22 cellular contexts compared by ENCODE assay signal in genomic region chr3:188801393-188801792, GRCh38.
DNase-seq lines count a peak whose midpoint lies in the region; ATAC-seq and TF ChIP-seq lines count a peak whose summit lies in the region.
"Had no signal": no experiment of that assay in that cellular context is flagged by ENCODE, and none has a peak within 500 bp of the region (broad histone marks: within the 10 kb centered on the region; RNA-seq: fewer than 3 reads in every experiment).

No MANE protein-coding gene starts in this region.

- H3K27ac ChIP-seq in psoas muscle (no peak overlapping the region), SK-N-SH (ENCODE audit: low read depth in 2 of 2, low read length in 1 of 2) (no peak overlapping the region)
- H3K27ac ChIP-seq: A549; BLaER1 treated with 17β-estradiol and CSF1 and Interleukin-3, amounts not matched to agents 10 nM and 100 nM had no signal

- no peaks in the 10 kb centered on the region for H4K20me1 ChIP-seq in SK-N-SH (ENCODE audit: insufficient read depth)
- H4K20me1 ChIP-seq: BLaER1 treated with 17β-estradiol and CSF1 and Interleukin-3, amounts not matched to agents 10 nM and 100 nM had no signal

- no peak for TF ChIP-seq RAD21 in SK-N-SH (IDR thresholded peaks at IDR 0.05; ENCODE audit: low read length)

- CTCF ChIA-PET in SK-N-SH (lab: Yijun Ruan, JAX) = no interaction called here

- no peak overlapping the region for H3K4me2 ChIP-seq in SK-N-SH
- H3K4me2 ChIP-seq: A549; BLaER1 treated with 17β-estradiol and CSF1 and Interleukin-3, amounts not matched to agents 10 nM and 100 nM had no signal

- peaks cover 2% of the 10 kb centered on the region; the same call in 1 of the 2 replicates for H3K27me3 Mint-ChIP-seq in HFFc6 (ENCODE audit: insufficient read depth)
- H3K27me3 Mint-ChIP-seq: CD4-positive, alpha-beta T cell; CD8-positive, alpha-beta memory T cell had no signal

- no peak for DNase-seq in Right ventricle myocardium superior
- DNase-seq in Right ventricle myocardium inferior (ENCODE audit: missing footprints) = no peak
- peak; percentile 34 for DNase-seq in EH (ENCODE audit: low read depth)
- peak; percentile 35 for DNase-seq in HFFc6
- no peak for DNase-seq in psoas muscle
- DNase-seq in SK-N-SH = no peak
- no peak for DNase-seq in nucleus accumbens (lab: John Stamatoyannopoulos, UW)
- DNase-seq: 8988T; ACHN; AML-193; BE2C; CD4-positive, alpha-beta T cell; CD8-positive, alpha-beta memory T cell; DMS 273 treated with DMSO at 0.1 percent for 48 hours; DMS79; GF-D8; GOT3 had no signal

- no peak overlapping the region for H3K9ac ChIP-seq in SK-N-SH
- H3K9ac ChIP-seq: BLaER1 treated with 17β-estradiol and CSF1 and Interleukin-3, amounts not matched to agents 10 nM and 100 nM had no signal

- H3K36me3 Mint-ChIP-seq in HFFc6 (ENCODE audit: low read depth) = peaks cover 20% of the 10 kb centered on the region

- no peak overlapping the region for H2AFZ ChIP-seq in SK-N-SH (ENCODE audit: low read depth)

- peaks cover 20% of the 10 kb centered on the region; the same call in 1 of the 2 replicates for H3K79me2 ChIP-seq in SK-N-SH (ENCODE audit: insufficient read depth)

- TF ChIP-seq CTCF in HFFc6 (IDR thresholded peaks at IDR 0.05) (no peak), psoas muscle (IDR thresholded peaks at IDR 0.05) (no peak), SK-N-SH (IDR thresholded peaks at IDR 0.05) (no peak)

- peaks cover 49% of the 10 kb centered on the region for H3K4me1 Mint-ChIP-seq in HFFc6 (ENCODE audit: low read depth)

- POLR2A ChIA-PET in SK-N-SH (lab: Yijun Ruan, JAX) = no interaction called here

- WGBS in psoas muscle, 3 donors = 77 to 83% (median 80%) methylated on average over 4 of the region's 4 CpGs
- 79% methylated on average over 4 of the region's 4 CpGs for WGBS in SK-N-SH (ENCODE audit: low lambda C conversion rate)

- TF ChIP-seq EP300 in SK-N-SH (IDR thresholded peaks at IDR 0.05; ENCODE audit: borderline replicate concordance in 1 of 2, low read depth in 1 of 2, low read length in 1 of 2) = no peak

- peaks cover 40% of the 10 kb centered on the region for H3F3A ChIP-seq in SK-N-SH (replicated peaks; ENCODE audit: insufficient read depth)

- H3K9me3 ChIP-seq in psoas muscle (peaks cover under 1% of the 10 kb centered on the region), SK-N-SH (peaks cover 11% of the 10 kb centered on the region)
- H3K9me3 ChIP-seq: A549, BE2C, HAP-1 had no signal

- H3K27me3 ChIP-seq in psoas muscle (ENCODE audit: insufficient read depth in 3 of 3, low read length in 2 of 3) (no peaks in the 10 kb centered on the region), SK-N-SH (ENCODE audit: insufficient read depth) (no peaks in the 10 kb centered on the region)
- H3K27me3 ChIP-seq: BE2C; BLaER1 treated with 17β-estradiol and CSF1 and Interleukin-3, amounts not matched to agents 10 nM and 100 nM had no signal

- no peaks in the 10 kb centered on the region for H3K9me2 ChIP-seq in SK-N-SH

- H3K4me3 Mint-ChIP-seq in HFFc6 = no peak overlapping the region
- H3K4me3 Mint-ChIP-seq: CD14-positive monocyte; CD4-positive, alpha-beta T cell; CD8-positive, alpha-beta memory T cell had no signal

- ATAC-seq in Right ventricle myocardium superior (ENCODE audit: poor library complexity) (peak; percentile 34), Right ventricle myocardium inferior (no peak), psoas muscle (peak; percentile 54 to 94 (median 86)), HG02973 (IDR thresholded peaks at IDR 0.05; ENCODE audit: unreplicated experiment) (no peak)
- ATAC-seq: A549 had no signal

- H3K27ac Mint-ChIP-seq in HFFc6 = no peak overlapping the region; the same call in 1 of the 2 replicates
- H3K27ac Mint-ChIP-seq: CD14-positive monocyte; CD4-positive, alpha-beta T cell; CD8-positive, alpha-beta memory T cell had no signal

- H3K4me3 ChIP-seq in psoas muscle = no peak overlapping the region
- H3K4me3 ChIP-seq in SK-N-SH (ENCODE audit: low read depth in 2 of 2, low read length in 1 of 2) = no peak overlapping the region
- H3K4me3 ChIP-seq: A549; BLaER1 treated with 17β-estradiol and CSF1 and Interleukin-3, amounts not matched to agents 10 nM and 100 nM; HAP-1 had no signal

- peaks cover 9% of the 10 kb centered on the region for H3K4me1 ChIP-seq in psoas muscle
- H3K4me1 ChIP-seq in SK-N-SH (ENCODE audit: control insufficient read depth in 1 of 2, insufficient read depth in 2 of 2, low read depth in 1 of 2, low read length in 1 of 2) = peaks cover 0 to 26% of the 10 kb centered on the region in 2 experiments; a peak in 2 of 4 replicates
- H3K4me1 ChIP-seq: A549, BE2C, HAP-1 had no signal

- H3K36me3 ChIP-seq in psoas muscle (ENCODE audit: insufficient read depth in 1 of 2, low read depth in 1 of 2) (no peaks in the 10 kb centered on the region), SK-N-SH (replicated peaks in 1 of 2; ENCODE audit: control insufficient read depth in 1 of 2, insufficient read depth in 2 of 2, low read length in 1 of 2) (peaks cover 0 to under 1% of the 10 kb centered on the region in 2 experiments)
- H3K36me3 ChIP-seq: BE2C; BLaER1 treated with 17β-estradiol and CSF1 and Interleukin-3, amounts not matched to agents 10 nM and 100 nM; HAP-1 had no signal

- no peaks in the 10 kb centered on the region for H3K9me3 Mint-ChIP-seq in HFFc6
- H3K9me3 Mint-ChIP-seq: CD4-positive, alpha-beta T cell had no signal

- intact Hi-C loops in Right ventricle myocardium superior (cut with DNase I) = no loop called here
- intact Hi-C loops in Right ventricle myocardium inferior (cut with DNase I) = no loop called here
- intact Hi-C loops in psoas muscle (cut with DNase I) = no loop called here

TF ChIP-seq in SK-N-SH, 30 proteins besides CTCF, POLR2A, EP300 and RAD21 (continues in another document):
- TF ChIP-seq, protein P1, sequence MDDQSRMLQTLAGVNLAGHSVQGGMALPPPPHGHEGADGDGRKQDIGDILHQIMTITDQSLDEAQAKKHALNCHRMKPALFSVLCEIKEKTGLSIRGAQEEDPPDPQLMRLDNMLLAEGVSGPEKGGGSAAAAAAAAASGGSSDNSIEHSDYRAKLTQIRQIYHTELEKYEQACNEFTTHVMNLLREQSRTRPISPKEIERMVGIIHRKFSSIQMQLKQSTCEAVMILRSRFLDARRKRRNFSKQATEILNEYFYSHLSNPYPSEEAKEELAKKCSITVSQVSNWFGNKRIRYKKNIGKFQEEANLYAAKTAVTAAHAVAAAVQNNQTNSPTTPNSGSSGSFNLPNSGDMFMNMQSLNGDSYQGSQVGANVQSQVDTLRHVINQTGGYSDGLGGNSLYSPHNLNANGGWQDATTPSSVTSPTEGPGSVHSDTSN (IDR thresholded peaks at IDR 0.05) = no peak
- TF ChIP-seq TCF12 (IDR thresholded peaks at IDR 0.05) (no peak), FOXM1 (IDR thresholded peaks at IDR 0.05; ENCODE audit: low read depth) (no peak), MAX (IDR thresholded peaks at IDR 0.05; ENCODE audit: low read depth) (no peak), SIN3A (IDR thresholded peaks at IDR 0.05; ENCODE audit: borderline replicate concordance, low read depth, low read length) (no peak), GABPA (IDR thresholded peaks at IDR 0.05; ENCODE audit: low read depth) (no peak), RFX5 (IDR thresholded peaks at IDR 0.05; ENCODE audit: low read length) (no peak), RCOR1 (IDR thresholded peaks at IDR 0.05; ENCODE audit: low read length) (no peak), NRF1 (IDR thresholded peaks at IDR 0.05; ENCODE audit: low read depth, low read length) (no peak), NFIC (IDR thresholded peaks at IDR 0.05; ENCODE audit: borderline replicate concordance) (no peak), YY1 (IDR thresholded peaks at IDR 0.05; ENCODE audit: low read depth) (no peak), MXI1 (IDR thresholded peaks at IDR 0.05; ENCODE audit: low read depth, low read length) (no peak), SMC3 (IDR thresholded peaks at IDR 0.05; ENCODE audit: low read depth, low read length) (no peak), FOSL2 (IDR thresholded peaks at IDR 0.05; ENCODE audit: borderline replicate concordance, low read depth) (no peak)
- TF ChIP-seq, protein P2, sequence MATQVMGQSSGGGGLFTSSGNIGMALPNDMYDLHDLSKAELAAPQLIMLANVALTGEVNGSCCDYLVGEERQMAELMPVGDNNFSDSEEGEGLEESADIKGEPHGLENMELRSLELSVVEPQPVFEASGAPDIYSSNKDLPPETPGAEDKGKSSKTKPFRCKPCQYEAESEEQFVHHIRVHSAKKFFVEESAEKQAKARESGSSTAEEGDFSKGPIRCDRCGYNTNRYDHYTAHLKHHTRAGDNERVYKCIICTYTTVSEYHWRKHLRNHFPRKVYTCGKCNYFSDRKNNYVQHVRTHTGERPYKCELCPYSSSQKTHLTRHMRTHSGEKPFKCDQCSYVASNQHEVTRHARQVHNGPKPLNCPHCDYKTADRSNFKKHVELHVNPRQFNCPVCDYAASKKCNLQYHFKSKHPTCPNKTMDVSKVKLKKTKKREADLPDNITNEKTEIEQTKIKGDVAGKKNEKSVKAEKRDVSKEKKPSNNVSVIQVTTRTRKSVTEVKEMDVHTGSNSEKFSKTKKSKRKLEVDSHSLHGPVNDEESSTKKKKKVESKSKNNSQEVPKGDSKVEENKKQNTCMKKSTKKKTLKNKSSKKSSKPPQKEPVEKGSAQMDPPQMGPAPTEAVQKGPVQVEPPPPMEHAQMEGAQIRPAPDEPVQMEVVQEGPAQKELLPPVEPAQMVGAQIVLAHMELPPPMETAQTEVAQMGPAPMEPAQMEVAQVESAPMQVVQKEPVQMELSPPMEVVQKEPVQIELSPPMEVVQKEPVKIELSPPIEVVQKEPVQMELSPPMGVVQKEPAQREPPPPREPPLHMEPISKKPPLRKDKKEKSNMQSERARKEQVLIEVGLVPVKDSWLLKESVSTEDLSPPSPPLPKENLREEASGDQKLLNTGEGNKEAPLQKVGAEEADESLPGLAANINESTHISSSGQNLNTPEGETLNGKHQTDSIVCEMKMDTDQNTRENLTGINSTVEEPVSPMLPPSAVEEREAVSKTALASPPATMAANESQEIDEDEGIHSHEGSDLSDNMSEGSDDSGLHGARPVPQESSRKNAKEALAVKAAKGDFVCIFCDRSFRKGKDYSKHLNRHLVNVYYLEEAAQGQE (IDR thresholded peaks at IDR 0.05; ENCODE audit: low read depth, low read length) = no peak
- TF ChIP-seq, protein P3, sequence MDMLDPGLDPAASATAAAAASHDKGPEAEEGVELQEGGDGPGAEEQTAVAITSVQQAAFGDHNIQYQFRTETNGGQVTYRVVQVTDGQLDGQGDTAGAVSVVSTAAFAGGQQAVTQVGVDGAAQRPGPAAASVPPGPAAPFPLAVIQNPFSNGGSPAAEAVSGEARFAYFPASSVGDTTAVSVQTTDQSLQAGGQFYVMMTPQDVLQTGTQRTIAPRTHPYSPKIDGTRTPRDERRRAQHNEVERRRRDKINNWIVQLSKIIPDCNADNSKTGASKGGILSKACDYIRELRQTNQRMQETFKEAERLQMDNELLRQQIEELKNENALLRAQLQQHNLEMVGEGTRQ (IDR thresholded peaks at IDR 0.05; ENCODE audit: borderline replicate concordance, low read depth, low read length) = no peak

Comparison
In these comparisons a context has a peak if more than half of its experiments do, and no peak if none do; other contexts are left out.
1. ATAC-seq: peak in Right ventricle myocardium superior (single experiment) and psoas muscle (4 of 4); none in Right ventricle myocardium inferior (single experiment) and HG02973 (single experiment).
2. DNase-seq: peak in EH (single experiment) and HFFc6 (single experiment); none in Right ventricle myocardium superior (single experiment), Right ventricle myocardium inferior (single experiment), psoas muscle (0 of 2), SK-N-SH (single experiment) and nucleus accumbens (0 of 56).